8 cellular contexts compared by ENCODE assay signal in the genomic region with DNA sequence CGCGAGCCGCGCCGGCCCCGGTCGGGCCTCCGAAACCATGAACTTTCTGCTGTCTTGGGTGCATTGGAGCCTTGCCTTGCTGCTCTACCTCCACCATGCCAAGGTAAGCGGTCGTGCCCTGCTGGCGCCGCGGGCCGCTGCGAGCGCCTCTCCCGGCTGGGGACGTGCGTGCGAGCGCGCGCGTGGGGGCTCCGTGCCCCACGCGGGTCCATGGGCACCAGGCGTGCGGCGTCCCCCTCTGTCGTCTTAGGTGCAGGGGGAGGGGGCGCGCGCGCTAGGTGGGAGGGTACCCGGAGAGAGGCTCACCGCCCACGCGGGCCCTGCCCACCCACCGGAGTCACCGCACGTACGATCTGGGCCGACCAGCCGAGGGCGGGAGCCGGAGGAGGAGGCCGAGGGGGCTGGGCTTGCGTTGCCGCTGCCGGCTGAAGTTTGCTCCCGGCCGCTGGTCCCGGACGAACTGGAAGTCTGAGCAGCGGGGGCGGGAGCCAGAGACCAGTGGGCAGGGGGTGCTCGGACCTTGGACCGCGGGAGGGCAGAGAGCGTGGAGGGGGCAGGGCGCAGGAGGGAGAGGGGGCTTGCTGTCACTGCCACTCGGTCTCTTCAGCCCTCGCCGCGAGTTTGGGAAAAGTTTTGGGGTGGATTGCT. TPM values are rescaled to one million over a fixed set of nuclear protein-coding genes. Genes with fewer than 3 reads are reported as not detected.
DNase-seq lines count a peak whose midpoint lies in the region; ATAC-seq and TF ChIP-seq lines count a peak whose summit lies in the region.

No MANE protein-coding gene starts in this region.

- H3K36me3 ChIP-seq in A673 (ENCODE audit: insufficient read depth, low read length, poor library complexity, severe bottlenecking) (peaks cover 23% of the 10 kb centered on the region), muscle layer of colon (ENCODE audit: insufficient read depth, low read length) (no peaks in the 10 kb centered on the region)

- H3K4me3 ChIP-seq in A673 (ENCODE audit: low read depth, low read length, poor library complexity, severe bottlenecking) (peak overlapping the region; percentile 76), muscle layer of colon (ENCODE audit: low read depth in 1 of 2, low read length in 2 of 2) (peak overlapping the region; percentile 84 to 92)

- TF ChIP-seq CTCF in A673 (conservative IDR thresholded peaks at IDR 0.05; ENCODE audit: low read depth, low read length): no peak

- H3K27me3 ChIP-seq in A673 (replicated peaks; ENCODE audit: insufficient read depth, low read depth, low read length, poor library complexity): no peaks in the 10 kb centered on the region
- no peaks in the 10 kb centered on the region for H3K27me3 ChIP-seq in muscle layer of colon (ENCODE audit: control insufficient read depth in 1 of 2, insufficient read depth in 2 of 2, low read length in 2 of 2)

- no TSS peak for BruUV-seq in A673 (replicated peaks; lab: Mats Ljungman, UMichigan)

- CTCF ChIA-PET in A673 (lab: Charles Lee): interaction anchor here (3.0 to 3.5 kb wide), 2 partner anchors 303 to 307 kb away, joined by 29 to 49 read pairs; no protein-coding TSS in a partner anchor

- peak overlapping the region; percentile 88 for H3K9ac ChIP-seq in muscle layer of colon (ENCODE audit: low read length)

- POLR2A ChIA-PET in A673 (lab: Charles Lee; ENCODE audit: low non-redundant PET): no interaction called here

- ATAC-seq in GM19025 (IDR thresholded peaks at IDR 0.05; ENCODE audit: low read depth, unreplicated experiment): peak; percentile 30

- H3K4me1 ChIP-seq in A673 (ENCODE audit: insufficient read depth, low read length, poor library complexity, severe bottlenecking) (peaks cover 15% of the 10 kb centered on the region), muscle layer of colon (ENCODE audit: insufficient read depth, low read length) (peaks cover 42% of the 10 kb centered on the region)

- no peaks in the 10 kb centered on the region for H3K9me3 ChIP-seq in A673 (ENCODE audit: low read depth, low read length, poor library complexity, severe bottlenecking)
- no peaks in the 10 kb centered on the region for H3K9me3 ChIP-seq in muscle layer of colon (ENCODE audit: low read length)

- DNase-seq in A673 (ENCODE audit: low spot score): peak; percentile 72
- peak; percentile 13 to 78 for DNase-seq in NCI-H526 (lab: John Stamatoyannopoulos, UW)
- DNase-seq in activated T-cell treated with anti-CD3 and anti-CD28 coated beads for 4 hours: peak; percentile 63
- no peak for DNase-seq in epithelial cell of prostate (ENCODE audit: low read depth, low spot score)
- DNase-seq in stimulated activated naive CD4-positive, alpha-beta T cell (lab: John Stamatoyannopoulos, UW): peak in 5 of 6 experiments; percentile 23 to 60 (median 49)
- DNase-seq in superior temporal gyrus (ENCODE audit: extremely low spot score): no peak

- H3K27ac ChIP-seq in A673 (ENCODE audit: low read depth, low read length, poor library complexity, severe bottlenecking) (peak overlapping the region; percentile 98), epithelial cell of prostate (peak overlapping the region; percentile 90), muscle layer of colon (ENCODE audit: low read depth, low read length) (peak overlapping the region; percentile 95)

- intact Hi-C loops in A673 (cut with micrococcal nuclease; ENCODE audit: unreplicated experiment): loop anchor here (5.0 kb wide), 1 partner anchor 381 kb away; no protein-coding TSS in a partner anchor

RNA-seq across cellular contexts. Expression of gene VEGFA, which starts 1.3 kb away (rescaled TPM):
- total RNA-seq in A673 (2021): 116 and 144 TPM in 2 replicates

Comparison
In these comparisons a context has a peak if more than half of its experiments do, and no peak if none do; other contexts are left out.
1. DNase-seq: peak in A673 (single experiment), NCI-H526 (2 of 2), activated T-cell treated with anti-CD3 and anti-CD28 coated beads for 4 hours (single experiment) and stimulated activated naive CD4-positive, alpha-beta T cell (5 of 6); none in epithelial cell of prostate (single experiment) and superior temporal gyrus (single experiment).
2. Peak in every context shown above with its lines, with median percentiles within 50 percentile points of each other: H3K27ac ChIP-seq.